ENCODE assay signal across 8 cellular contexts in genomic region chrX:16436348-16437188, GRCh38.
DNase-seq lines count a peak whose midpoint lies in the region; ATAC-seq and TF ChIP-seq lines count a peak whose summit lies in the region.

No MANE protein-coding gene starts in this region.

- H3K4me1 Mint-ChIP-seq in naive B cell, result no peaks in the 10 kb centered on the region
- H3K4me1 Mint-ChIP-seq in stimulated activated naive B cell treated with anti-CD40 and anti-IgM and Interleukin-4, amounts not matched to agents 10 μg/mL and 1 μg/mL and 100 μg/mL, for 72 hours, result no peaks in the 10 kb centered on the region

- TF ChIP-seq POLR2A in erythroblast (IDR thresholded peaks at IDR 0.05; ENCODE audit: low read length), result no peak

- H3K27ac Mint-ChIP-seq in naive B cell, result no peak overlapping the region
- no peak overlapping the region for H3K27ac Mint-ChIP-seq in stimulated activated naive B cell treated with anti-CD40 and anti-IgM and Interleukin-4, amounts not matched to agents 10 μg/mL and 1 μg/mL and 100 μg/mL, for 72 hours

- peaks cover 0 to 17% (median 8%) of the 10 kb centered on the region in 3 donors for H3K27me3 Mint-ChIP-seq in naive B cell
- peaks cover 11 to 17% of the 10 kb centered on the region in 2 donors for H3K27me3 Mint-ChIP-seq in stimulated activated naive B cell treated with anti-CD40 and anti-IgM and Interleukin-4, amounts not matched to agents 10 μg/mL and 1 μg/mL and 100 μg/mL, for 72 hours

- H3K9me3 Mint-ChIP-seq in naive B cell, result no peaks in the 10 kb centered on the region
- no peaks in the 10 kb centered on the region for H3K9me3 Mint-ChIP-seq in stimulated activated naive B cell treated with anti-CD40 and anti-IgM and Interleukin-4, amounts not matched to agents 10 μg/mL and 1 μg/mL and 100 μg/mL, for 72 hours

- H3K36me3 Mint-ChIP-seq in naive B cell, result no peaks in the 10 kb centered on the region
- no peaks in the 10 kb centered on the region for H3K36me3 Mint-ChIP-seq in stimulated activated naive B cell treated with anti-CD40 and anti-IgM and Interleukin-4, amounts not matched to agents 10 μg/mL and 1 μg/mL and 100 μg/mL, for 72 hours

- DNase-seq in GDM1 (lab: John Stamatoyannopoulos, UW) (peak; percentile 43), NOMO-1 treated with DMSO at 0.1 percent for 48 hours (lab: John Stamatoyannopoulos, UW; ENCODE audit: unreplicated experiment) (peak; percentile 69), erythroblast (lab: John Stamatoyannopoulos, UW) (peak; percentile 61 to 75), naive B cell (peak; percentile 9)
- peak; percentile 15 for DNase-seq in activated CD8-positive, alpha-beta memory T cell treated with anti-CD3 and anti-CD28 coated beads, Interleukin-2, amount 50 U/mL, for 24 hours (ENCODE audit: extremely low read depth)
- peak; percentile 45 for DNase-seq in stimulated activated naive B cell treated with anti-CD40 and anti-IgM and Interleukin-4, amounts not matched to agents 10 μg/mL and 1 μg/mL and 100 μg/mL, for 72 hours

- H3K4me3 Mint-ChIP-seq in naive B cell, result no peak overlapping the region
- H3K4me3 Mint-ChIP-seq in stimulated activated naive B cell treated with anti-CD40 and anti-IgM and Interleukin-4, amounts not matched to agents 10 μg/mL and 1 μg/mL and 100 μg/mL, for 72 hours, result no peak overlapping the region

- peak; percentile 72 for ATAC-seq in HG03175 (IDR thresholded peaks at IDR 0.05; ENCODE audit: unreplicated experiment)
- ATAC-seq in naive B cell (ENCODE audit: low read depth in 2 of 2), result peak; percentile 52
- peak; percentile 38 to 82 for ATAC-seq in stimulated activated naive B cell treated with anti-CD40 and anti-IgM and Interleukin-4, amounts not matched to agents 10 μg/mL and 1 μg/mL and 100 μg/mL, for 72 hours (replicated peaks)
- no peak for ATAC-seq in GM19035 (IDR thresholded peaks at IDR 0.05; ENCODE audit: unreplicated experiment)

Comparison
In these comparisons a context has a peak if more than half of its experiments do, and no peak if none do; other contexts are left out.
1. DNase-seq: peak in every context shown above with its lines; median percentile 69 in NOMO-1 treated with DMSO at 0.1 percent for 48 hours; 68 in erythroblast; 45 in stimulated activated naive B cell treated with anti-CD40 and anti-IgM and Interleukin-4, amounts not matched to agents 10 μg/mL and 1 μg/mL and 100 μg/mL, for 72 hours; 43 in GDM1; 15 in activated CD8-positive, alpha-beta memory T cell treated with anti-CD3 and anti-CD28 coated beads, Interleukin-2, amount 50 U/mL, for 24 hours; 9 in naive B cell.